8 cellular contexts compared by ENCODE assay signal in genomic region chr15:99324082-99324620, GRCh38.
A peak's percentile ranks its signal among the peaks of the same experiment; 100 is the strongest.
DNase-seq lines count a peak whose midpoint lies in the region; ATAC-seq and TF ChIP-seq lines count a peak whose summit lies in the region.

No MANE protein-coding gene starts in this region.

- H3K9me3 ChIP-seq in MG63 (peaks cover 5% of the 10 kb centered on the region), tibial artery (no peaks in the 10 kb centered on the region)

- H3K4me3 ChIP-seq in MG63 (peak overlapping the region; percentile 27), tibial artery (peak overlapping the region; percentile 19 to 38), dorsolateral prefrontal cortex (no peak overlapping the region)

- ATAC-seq in GM21447 (IDR thresholded peaks at IDR 0.05; ENCODE audit: unreplicated experiment), result peak; percentile 76

- DNase-seq in EH (ENCODE audit: low read depth), result peak; percentile 92
- DNase-seq in MG63, result peak; percentile 90
- DNase-seq in fibroblast of gingiva (ENCODE audit: low read depth), result peak; percentile 78
- peak; percentile 36 to 72 for DNase-seq in tibial artery
- DNase-seq in DMS114 treated with DMSO at 0.1 percent for 48 hours (lab: John Stamatoyannopoulos, UW; ENCODE audit: unreplicated experiment), result no peak
- no peak for DNase-seq in RPMI8226
- no peak for DNase-seq in dorsolateral prefrontal cortex

- H3K4me1 ChIP-seq in tibial artery, result peaks cover 0 to 32% (median 6%) of the 10 kb centered on the region in 4 donors

- no peak for TF ChIP-seq CTCF in tibial artery (IDR thresholded peaks at IDR 0.05)
- no peak for TF ChIP-seq CTCF in dorsolateral prefrontal cortex (IDR thresholded peaks at IDR 0.05 in 54 of 56, conservative IDR thresholded peaks at IDR 0.05 in 2 of 56; ENCODE audit: low read depth in 1 of 56, partially characterized antibody in 56 of 56)

- intact Hi-C loops in tibial artery (cut with DNase I; ENCODE audit: low total_unique reads) (no loop called here), dorsolateral prefrontal cortex (cut with DNase I) (no loop called here)

- H3K27me3 ChIP-seq in MG63, result no peaks in the 10 kb centered on the region
- no peaks in the 10 kb centered on the region for H3K27me3 ChIP-seq in tibial artery
- H3K27me3 ChIP-seq in dorsolateral prefrontal cortex, result no peaks in the 10 kb centered on the region

- H3K27ac ChIP-seq in tibial artery, result peak overlapping the region; percentile 73
- no peak overlapping the region for H3K27ac ChIP-seq in dorsolateral prefrontal cortex

- H3K36me3 ChIP-seq in MG63 (no peaks in the 10 kb centered on the region), tibial artery (no peaks in the 10 kb centered on the region)

Comparison
In these comparisons a context has a peak if more than half of its experiments do, and no peak if none do; other contexts are left out.
1. DNase-seq: peak in EH (single experiment), MG63 (single experiment), fibroblast of gingiva (single experiment) and tibial artery (2 of 2); none in DMS114 treated with DMSO at 0.1 percent for 48 hours (single experiment), RPMI8226 (single experiment) and dorsolateral prefrontal cortex (0 of 10).
2. H3K4me3 ChIP-seq: peak in MG63 (single experiment) and tibial artery (2 of 2); none in dorsolateral prefrontal cortex (0 of 59).
3. H3K27ac ChIP-seq: peak in tibial artery (2 of 2); none in dorsolateral prefrontal cortex (0 of 59).